ENCODE assay signal across 25 cellular contexts in genomic region chr18:31647354-31647753, GRCh38. TPM values are rescaled to one million over a fixed set of nuclear protein-coding genes. Genes with fewer than 3 reads are reported as not detected.
"Had no signal": no experiment of that assay in that cellular context is flagged by ENCODE, and none has a peak within 500 bp of the region (broad histone marks: within the 10 kb centered on the region; RNA-seq: fewer than 3 reads in every experiment).

No MANE protein-coding gene starts in this region.

- H3K9me3 Mint-ChIP-seq: activated naive CD8-positive, alpha-beta T cell treated with anti-CD3 and anti-CD28 coated beads, Interleukin-2, amount 10 ng/mL, durations not matched to agents 7 days and 5 days; activated T-helper 1 cell treated with anti-CD3 and anti-CD28 coated beads, Interleukin-12 subunit alpha, Interleukin-12 subunit beta, Interleukin-2, Interleukin-4 antibody, amounts not matched to agents 30 ng/mL and 10 ng/mL and 1 ng/mL, durations not matched to agents 14 hours and 24 hours and 36 hours; endodermal cell; nephron; stimulated activated naive CD8-positive, alpha-beta T cell treated with anti-CD3 and anti-CD28 coated beads, Interleukin-15, amount 100 ng/mL, for 72 hours had no signal

- ATAC-seq: body of pancreas; stimulated activated naive CD8-positive, alpha-beta T cell treated with anti-CD3 and anti-CD28 coated beads, Interleukin-15, amount 100 ng/mL, for 72 hours had no signal

- H3K27ac Mint-ChIP-seq: activated naive CD8-positive, alpha-beta T cell treated with anti-CD3 and anti-CD28 coated beads, Interleukin-2, amount 10 ng/mL, durations not matched to agents 7 days and 5 days; activated T-helper 1 cell treated with anti-CD3 and anti-CD28 coated beads, Interleukin-12 subunit alpha, Interleukin-12 subunit beta, Interleukin-2, Interleukin-4 antibody, amounts not matched to agents 30 ng/mL and 10 ng/mL and 1 ng/mL, durations not matched to agents 14 hours and 24 hours and 36 hours; nephron had no signal

- H3K4me1 ChIP-seq: body of pancreas, prostate gland, right atrium auricular region, suprapubic skin, transverse colon had no signal

- DNase-seq: activated CD4-positive, alpha-beta T cell treated with anti-CD3 and anti-CD28 coated beads, Interleukin-2, amount 50 U/mL, for 4 hours; activated naive CD4-positive, alpha-beta T cell treated with Interleukin-2 at 50 U/mL for 16 hours; activated naive CD8-positive, alpha-beta T cell treated with anti-CD3 and anti-CD28 coated beads, Interleukin-2, amount 10 ng/mL, durations not matched to agents 7 days and 5 days; activated T-cell treated with anti-CD3 and anti-CD28 coated beads for 4 hours; body of pancreas; caudate nucleus; endodermal cell; foreskin fibroblast; stimulated activated CD4-positive, alpha-beta T cell treated with anti-CD3 and anti-CD28 coated beads, Interleukin-4, amount 100 ng/mL, for 1 hour; stimulated activated naive CD8-positive, alpha-beta T cell treated with anti-CD3 and anti-CD28 coated beads, Interleukin-15, amount 100 ng/mL, for 72 hours; transverse colon; WERI-Rb-1 had no signal

- H3K4me3 ChIP-seq: body of pancreas, prostate gland, right atrium auricular region, skin epidermis, suprapubic skin, transverse colon had no signal

- H3K36me3 Mint-ChIP-seq: activated naive CD8-positive, alpha-beta T cell treated with anti-CD3 and anti-CD28 coated beads, Interleukin-2, amount 10 ng/mL, durations not matched to agents 7 days and 5 days had no signal

- H3K9me3 ChIP-seq: body of pancreas, prostate gland, right atrium auricular region, suprapubic skin, transverse colon had no signal

- H3K36me3 ChIP-seq: prostate gland, right atrium auricular region, suprapubic skin, transverse colon, WERI-Rb-1 had no signal

- H3K27ac ChIP-seq: body of pancreas, epithelial cell of prostate, right atrium auricular region, skin epidermis, suprapubic skin, transverse colon, WERI-Rb-1 had no signal

- H3K4me3 Mint-ChIP-seq: activated T-helper 1 cell treated with anti-CD3 and anti-CD28 coated beads, Interleukin-12 subunit alpha, Interleukin-12 subunit beta, Interleukin-2, Interleukin-4 antibody, amounts not matched to agents 30 ng/mL and 10 ng/mL and 1 ng/mL, durations not matched to agents 14 hours and 24 hours and 36 hours; endodermal cell; nephron had no signal

- H3K27me3 ChIP-seq: body of pancreas, right atrium auricular region, suprapubic skin, transverse colon had no signal

RNA-seq across cellular contexts. Expression of gene TTR, which starts 55.7 kb away (rescaled TPM):
- total RNA-seq: activated naive CD8-positive, alpha-beta T cell treated with anti-CD3 and anti-CD28 coated beads, Interleukin-2, amount 10 ng/mL, durations not matched to agents 7 days and 5 days; activated T-helper 1 cell treated with anti-CD3 and anti-CD28 coated beads, Interleukin-12 subunit alpha, Interleukin-12 subunit beta, Interleukin-2, Interleukin-4 antibody, amounts not matched to agents 30 ng/mL and 10 ng/mL and 1 ng/mL, durations not matched to agents 14 hours and 24 hours and 36 hours; dermis microvascular lymphatic vessel endothelial cell; endodermal cell; glomerular endothelial cell; lower leg skin; mesenteric fat pad; osteoblast; right atrium auricular region; suprapubic skin; T-helper 2 cell treated with Interferon-gamma antibody and Interleukin-4, amounts not matched to agents 100 ng/mL and 5 ng/mL, for 36 hours had no signal
